ENCODE assay signal across 1 cellular context in the genomic region with DNA sequence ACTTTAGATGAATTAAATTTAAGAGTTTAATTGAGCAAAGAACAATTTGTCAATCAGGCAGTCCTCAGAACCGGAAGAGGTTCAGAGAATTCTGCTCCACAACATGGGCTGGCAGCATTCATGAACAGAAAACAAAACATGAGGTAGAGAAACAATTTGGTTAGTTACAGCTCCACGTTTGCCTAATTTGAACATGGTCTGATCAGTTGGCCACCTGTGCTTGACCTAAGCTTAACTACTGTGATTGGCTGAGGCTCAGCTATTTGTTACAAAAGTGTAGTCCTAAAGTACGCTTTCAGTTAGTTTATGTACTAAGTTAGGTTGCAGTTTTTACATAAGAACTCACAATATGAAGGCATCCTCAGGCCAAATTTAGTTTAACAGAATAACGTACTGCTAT.
TF ChIP-seq lines count a peak whose summit lies in the region.

No MANE protein-coding gene starts in this region.

TF ChIP-seq in H1, 55 proteins besides CTCF, POLR2A, EP300 and RAD21 (continued from another document):
- TF ChIP-seq KDM4A (IDR thresholded peaks at IDR 0.05; ENCODE audit: low read depth, low read length, severe bottlenecking) (no peak), KDM1A (IDR thresholded peaks at IDR 0.05; ENCODE audit: borderline replicate concordance, low read length) (no peak), POU5F1 (IDR thresholded peaks at IDR 0.05; ENCODE audit: low read depth, low read length) (no peak), RNF2 (IDR thresholded peaks at IDR 0.05; ENCODE audit: borderline replicate concordance, low read depth, low read length, missing control alignments, poor library complexity, severe bottlenecking) (no peak)
TF ChIP-seq in H1: peak in this region for 0.
